19 cellular contexts compared by ENCODE assay signal in the genomic region with DNA sequence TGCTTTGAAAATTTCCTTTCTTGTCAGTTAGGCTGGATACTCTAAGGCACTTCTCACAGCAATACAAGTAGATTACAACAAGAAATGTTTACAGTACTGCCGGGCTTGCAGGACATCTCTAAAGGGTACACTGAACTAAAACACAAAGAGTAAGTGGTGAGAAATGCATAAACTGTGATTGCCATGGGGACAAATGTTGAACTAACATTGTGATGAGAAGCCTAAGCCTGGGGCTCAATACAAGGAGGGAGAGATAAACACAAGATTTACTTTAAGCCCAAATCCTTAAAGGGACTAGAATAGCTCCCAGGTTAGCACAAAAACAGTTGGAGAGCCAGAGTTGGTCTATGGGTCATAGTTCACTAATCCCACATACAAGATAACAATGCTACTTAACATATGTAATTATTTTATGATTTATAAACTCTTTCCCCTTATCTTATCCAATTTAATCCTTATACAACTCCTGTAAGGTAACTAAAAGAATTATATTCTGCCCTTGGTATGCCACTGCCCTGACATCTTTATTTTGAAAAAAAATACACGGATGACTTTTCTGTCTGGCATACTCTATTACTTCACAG.
DNase-seq lines count a peak whose midpoint lies in the region; TF ChIP-seq lines count a peak whose summit lies in the region.
"Had no signal": no experiment of that assay in that cellular context is flagged by ENCODE, and none has a peak within 500 bp of the region (broad histone marks: within the 10 kb centered on the region; RNA-seq: fewer than 3 reads in every experiment).

No MANE protein-coding gene starts in this region.

- H3K18ac ChIP-seq in mesenchymal stem cell (ENCODE audit: low read depth in 1 of 2, low read length in 2 of 2): peak overlapping the region in 1 of 2 experiments; percentile 78

- H2BK120ac ChIP-seq in mesenchymal stem cell (ENCODE audit: low read depth, low read length): no peak overlapping the region

- no peak overlapping the region for H2AFZ ChIP-seq in mesenchymal stem cell (ENCODE audit: low read depth, low read length)

- TF ChIP-seq EP300 in sigmoid colon (IDR thresholded peaks at IDR 0.05): no peak

- no peaks in the 10 kb centered on the region for H3K27me3 ChIP-seq in HAP-1 (ENCODE audit: low read depth)
- no peaks in the 10 kb centered on the region for H3K27me3 ChIP-seq in adipocyte (replicated peaks; ENCODE audit: control insufficient read depth, insufficient read depth, low read length)
- H3K27me3 ChIP-seq in mesenchymal stem cell (ENCODE audit: control insufficient read depth in 1 of 2, insufficient read depth in 1 of 2, low read length in 2 of 2): no peaks in the 10 kb centered on the region
- H3K27me3 ChIP-seq in sigmoid colon: no peaks in the 10 kb centered on the region
- no peaks in the 10 kb centered on the region for H3K27me3 ChIP-seq in dorsolateral prefrontal cortex
- H3K27me3 ChIP-seq: Peyer's patch had no signal

- no peak overlapping the region for H3K4me3 ChIP-seq in HAP-1
- H3K4me3 ChIP-seq in adipocyte (ENCODE audit: low read length): no peak overlapping the region
- H3K4me3 ChIP-seq in mesenchymal stem cell (ENCODE audit: insufficient read depth in 1 of 2, low read depth in 1 of 2, low read length in 2 of 2): no peak overlapping the region
- no peak overlapping the region for H3K4me3 ChIP-seq in sigmoid colon
- no peak overlapping the region for H3K4me3 ChIP-seq in dorsolateral prefrontal cortex
- H3K4me3 ChIP-seq: Peyer's patch had no signal

- H3K9me3 ChIP-seq in HAP-1 (no peaks in the 10 kb centered on the region), adipocyte (ENCODE audit: control insufficient read depth, low read length) (no peaks in the 10 kb centered on the region), mesenchymal stem cell (ENCODE audit: control insufficient read depth, low read length) (no peaks in the 10 kb centered on the region), sigmoid colon (no peaks in the 10 kb centered on the region)
- H3K9me3 ChIP-seq: Peyer's patch had no signal

- no peak overlapping the region for H3K14ac ChIP-seq in mesenchymal stem cell (ENCODE audit: low read length in 2 of 2)

- no peaks in the 10 kb centered on the region for H3K36me3 ChIP-seq in HAP-1 (replicated peaks)
- no peaks in the 10 kb centered on the region for H3K36me3 ChIP-seq in adipocyte (ENCODE audit: control insufficient read depth, insufficient read depth, low read length, severe bottlenecking)
- no peaks in the 10 kb centered on the region for H3K36me3 ChIP-seq in mesenchymal stem cell (ENCODE audit: control insufficient read depth in 1 of 2, insufficient read depth in 2 of 2, low read depth in 1 of 2, low read length in 2 of 2)
- no peaks in the 10 kb centered on the region for H3K36me3 ChIP-seq in sigmoid colon
- H3K36me3 ChIP-seq: Peyer's patch had no signal

- H3K9ac ChIP-seq in adipocyte (ENCODE audit: low read length): no peak overlapping the region
- H3K9ac ChIP-seq in mesenchymal stem cell (ENCODE audit: low read length): no peak overlapping the region

- no peak overlapping the region for H4K8ac ChIP-seq in mesenchymal stem cell (ENCODE audit: low read length)

- TF ChIP-seq CTCF in sigmoid colon (IDR thresholded peaks at IDR 0.05) (no peak), dorsolateral prefrontal cortex (IDR thresholded peaks at IDR 0.05 in 54 of 56, conservative IDR thresholded peaks at IDR 0.05 in 2 of 56; ENCODE audit: low read depth in 1 of 56, partially characterized antibody in 56 of 56) (no peak)

- in situ Hi-C loops in HAP-1 (cut with MboI; ENCODE audit: low sequenced_read_pairs) (no loop called here), KBM-7 (cut with MboI; ENCODE audit: low pct_unique_long_range_greater_than_20kb, low sequenced_read_pairs) (no loop called here)

- H3K4me1 ChIP-seq in HAP-1 (peaks cover 30% of the 10 kb centered on the region), adipocyte (ENCODE audit: control insufficient read depth, insufficient read depth, low read length) (peaks cover 40% of the 10 kb centered on the region), mesenchymal stem cell (ENCODE audit: control insufficient read depth, insufficient read depth, low read depth, low read length) (peaks cover 2% of the 10 kb centered on the region), sigmoid colon (peaks cover 0 to 69% (median 39%) of the 10 kb centered on the region in 4 donors)

- H3K4me2 ChIP-seq in mesenchymal stem cell (ENCODE audit: low read length, poor library complexity, severe bottlenecking): no peak overlapping the region

- WGBS in mesenchymal stem cell: 49% methylated on average over 2 of the region's 2 CpGs
- WGBS in sigmoid colon, 2 donors: 16 to 57% methylated on average over 2 of the region's 2 CpGs

- peak overlapping the region; percentile 73 to 77 for H2BK12ac ChIP-seq in mesenchymal stem cell (ENCODE audit: low read length in 2 of 2)

- peak overlapping the region; percentile 18 for H2AK5ac ChIP-seq in mesenchymal stem cell (ENCODE audit: low read length, severe bottlenecking)

- H3K27ac ChIP-seq in mesenchymal stem cell (ENCODE audit: low read length, poor library complexity, severe bottlenecking): no peak overlapping the region
- peak overlapping the region; percentile 23 to 58 (median 47) for H3K27ac ChIP-seq in sigmoid colon
- peak overlapping the region in 7 of 59 donors; percentile 14 to 36 (median 19) for H3K27ac ChIP-seq in dorsolateral prefrontal cortex

- DNase-seq in HAP-1 (ENCODE audit: low spot score in 2 of 2) (peak; percentile 53 to 92), adipocyte (ENCODE audit: low read depth) (peak; percentile 29), mesenchymal stem cell (peak; percentile 91), sigmoid colon (no peak), AG08396 (ENCODE audit: low spot score) (no peak), dorsolateral prefrontal cortex (no peak), KBM-7 (no peak), HuH-7.5 (ENCODE audit: low spot score) (no peak)
- DNase-seq: C1 segment of cervical spinal cord, COR-L47, DMS153, H7, MV-4-11, NCI-H146, NCI-H2107, NCI-H446, NCI-H748 treated with DMSO at 0.1 percent for 48 hours, Peyer's patch, SHP77 had no signal

- no peak overlapping the region for H3K4ac ChIP-seq in mesenchymal stem cell (ENCODE audit: low read depth in 1 of 2, low read length in 2 of 2)

- intact Hi-C loops in sigmoid colon (cut with DNase I) (loop anchor here (5.0 kb wide), 1 partner anchor 125 kb away; a partner anchor contains a TSS), dorsolateral prefrontal cortex (cut with DNase I) (no loop called here)

- no peak overlapping the region for H2BK15ac ChIP-seq in mesenchymal stem cell (ENCODE audit: low read depth, poor library complexity, severe bottlenecking)

- H3K23ac ChIP-seq in mesenchymal stem cell (ENCODE audit: low read length in 2 of 2): no peak overlapping the region

- H4K91ac ChIP-seq in mesenchymal stem cell (ENCODE audit: low read length): no peak overlapping the region

- no peak for TF ChIP-seq POLR2A in sigmoid colon (IDR thresholded peaks at IDR 0.05)

- H3K79me1 ChIP-seq in mesenchymal stem cell (replicated peaks; ENCODE audit: low read length, poor library complexity, severe bottlenecking): peaks cover 3% of the 10 kb centered on the region

- H2BK5ac ChIP-seq in mesenchymal stem cell (ENCODE audit: low read depth, low read length, poor library complexity, severe bottlenecking): no peak overlapping the region

Comparison
In these comparisons a context has a peak if more than half of its experiments do, and no peak if none do; other contexts are left out.
1. DNase-seq: peak in HAP-1 (2 of 2), adipocyte (single experiment) and mesenchymal stem cell (single experiment); none in sigmoid colon (single experiment), AG08396 (single experiment), dorsolateral prefrontal cortex (0 of 10), KBM-7 (single experiment) and HuH-7.5 (single experiment).